ENCODE assay signal across 8 cellular contexts in genomic region chr17:46361755-46362154, GRCh38. TPM values are rescaled to one million over a fixed set of nuclear protein-coding genes. Genes with fewer than 3 reads are reported as not detected.
A peak's percentile ranks its signal among the peaks of the same experiment; 100 is the strongest.
DNase-seq lines count a peak whose midpoint lies in the region; ATAC-seq, FAIRE-seq and TF ChIP-seq lines count a peak whose summit lies in the region.
"Not testable (repeated sequence)": the region's sequence is repeated elsewhere in the genome, so short reads cannot be mapped to it uniquely, and the experiment has no call there.

ARL17B (minus strand) TSS chr17:46361766; CDS start chr17:46358397, 3,369 bp downstream.

- not testable (repeated sequence) for H3K4me1 ChIP-seq in pancreas

- peak; percentile 82 for ATAC-seq in GM21529 (IDR thresholded peaks at IDR 0.05; ENCODE audit: unreplicated experiment)
- peak; percentile 69 for ATAC-seq in HG03280 (IDR thresholded peaks at IDR 0.05; ENCODE audit: unreplicated experiment)
- ATAC-seq in Right ventricle myocardium inferior: peak; percentile 99
- ATAC-seq in pancreas: peak; percentile 98 to 100 (median 98)

- DNase-seq in Daoy (ENCODE audit: low read depth): not testable (repeated sequence)
- DNase-seq in WERI-Rb-1 (peak; percentile 84), Right ventricle myocardium inferior (ENCODE audit: missing footprints) (peak; percentile 95), pancreas (peak; percentile 59 to 98 (median 89))
- peak; percentile 87 for DNase-seq in activated naive CD4-positive, alpha-beta T cell treated with Interleukin-2 at 50 U/mL for 16 hours
- DNase-seq in stimulated activated CD8-positive, alpha-beta memory T cell treated with anti-CD3 and anti-CD28 coated beads, Interleukin-7, amount 100 ng/mL, for 4 hours (ENCODE audit: low read depth in 2 of 2): peak; percentile 55 to 94

- H3K27ac ChIP-seq in WERI-Rb-1, pancreas: not testable (repeated sequence)

- FAIRE-seq in pancreas (lab: Jason Lieb, UNC): peak; percentile 98

- not testable (repeated sequence) for H3K36me3 ChIP-seq in WERI-Rb-1, pancreas

- not testable (repeated sequence) for TF ChIP-seq CTCF in WERI-Rb-1 (IDR thresholded peaks at IDR 0.05; ENCODE audit: low read depth, low read length); pancreas (IDR thresholded peaks at IDR 0.05)

- H3K4me3 ChIP-seq in WERI-Rb-1 (ENCODE audit: low read depth, low read length); pancreas: not testable (repeated sequence)

- H3K27me3 ChIP-seq in WERI-Rb-1 (ENCODE audit: insufficient read depth, low read depth, severe bottlenecking); pancreas: not testable (repeated sequence)

- H3K9me3 ChIP-seq in WERI-Rb-1 (ENCODE audit: severe bottlenecking); pancreas: not testable (repeated sequence)

- intact Hi-C loops in Right ventricle myocardium inferior (cut with DNase I); pancreas (cut with DNase I): not testable (repeated sequence)

- WGBS in pancreas, 2 donors: 0% methylated on average over 6 to 13 of the region's 22 CpGs

RNA-seq across cellular contexts. Expression of gene ARL17B, which starts in this region (rescaled TPM):
- total RNA-seq in Daoy (2014; rRNA removed; shearing (Covaris generic)): 4.1 and 24.5 TPM in 2 replicates
- total RNA-seq in Right ventricle myocardium inferior (14.9 TPM), pancreas (10 to 100 TPM in 1 of 6 donors, 1 to 10 TPM in 5; 2.8 to 11.7 (median 7.3) TPM)
- 1 to 10 TPM; 5.8 to 6.2 TPM for polyA plus RNA-seq in pancreas
